In the genomic region with DNA sequence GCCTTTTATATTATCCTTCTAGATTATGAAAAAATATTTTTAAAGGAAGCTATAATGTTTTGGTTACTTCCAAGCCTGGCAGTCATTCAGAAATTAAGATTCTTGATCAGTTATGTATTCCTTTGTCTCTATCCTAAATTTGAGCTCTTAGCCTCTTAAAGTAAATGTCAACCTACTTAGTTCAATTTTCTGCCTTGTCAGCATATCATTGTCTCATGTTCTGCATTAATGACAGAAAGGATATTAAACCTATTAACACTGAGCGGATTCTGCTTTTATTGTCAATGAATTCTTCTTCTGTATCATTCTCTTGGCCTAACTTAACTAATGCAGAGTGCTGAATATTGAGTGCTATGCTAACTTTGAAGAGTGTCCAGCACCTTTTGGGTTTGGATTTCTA, we compare ENCODE assay signal across 25 cellular contexts. TPM values are rescaled to one million over a fixed set of nuclear protein-coding genes. Genes with fewer than 3 reads are reported as not detected.
A peak's percentile ranks its signal among the peaks of the same experiment; 100 is the strongest.
DNase-seq lines count a peak whose midpoint lies in the region; ATAC-seq, FAIRE-seq and TF ChIP-seq lines count a peak whose summit lies in the region.
"Had no signal": no experiment of that assay in that cellular context is flagged by ENCODE, and none has a peak within 500 bp of the region (broad histone marks: within the 10 kb centered on the region; RNA-seq: fewer than 3 reads in every experiment).

No MANE protein-coding gene starts in this region.

- intact Hi-C loops in HepG2 (cut with micrococcal nuclease; ENCODE audit: unreplicated experiment) (no loop called here), right lobe of liver (cut with DNase I) (no loop called here), K562 (cut with micrococcal nuclease) (no loop called here)
- intact Hi-C loops in naive thymus-derived CD4-positive, alpha-beta T cell (cut with micrococcal nuclease) = no loop called here

- H2AFZ ChIP-seq in HepG2 (ENCODE audit: low read length) (no peak overlapping the region), K562 (ENCODE audit: low read depth, low read length) (no peak overlapping the region)

- H4K20me1 ChIP-seq in HepG2 (ENCODE audit: insufficient read depth, low read length) (no peaks in the 10 kb centered on the region), K562 (replicated peaks; ENCODE audit: control insufficient read depth, insufficient read depth, low read length) (no peaks in the 10 kb centered on the region)
- H4K20me1 ChIP-seq: BLaER1 treated with 17β-estradiol and CSF1 and Interleukin-3, amounts not matched to agents 10 nM and 100 nM had no signal

- H3K27me3 ChIP-seq in HepG2 (ENCODE audit: control insufficient read depth in 1 of 2, insufficient read depth in 2 of 2, low read length in 2 of 2) (no peaks in the 10 kb centered on the region), right lobe of liver (no peaks in the 10 kb centered on the region), K562 (ENCODE audit: control insufficient read depth in 2 of 2, insufficient read depth in 2 of 2, low read length in 2 of 2) (no peaks in the 10 kb centered on the region)
- no peaks in the 10 kb centered on the region for H3K27me3 ChIP-seq in naive thymus-derived CD4-positive, alpha-beta T cell (ENCODE audit: control insufficient read depth in 2 of 2, insufficient read depth in 2 of 2, low read length in 2 of 2)
- H3K27me3 ChIP-seq: BE2C; BLaER1 treated with 17β-estradiol and CSF1 and Interleukin-3, amounts not matched to agents 10 nM and 100 nM had no signal

- peak overlapping the region; percentile 62 for H3K27ac Mint-ChIP-seq in memory B cell
- no peak overlapping the region for H3K27ac Mint-ChIP-seq in naive thymus-derived CD4-positive, alpha-beta T cell
- H3K27ac Mint-ChIP-seq: CD4-positive, alpha-beta T cell had no signal

- H3K9me3 Mint-ChIP-seq in memory B cell = no peaks in the 10 kb centered on the region
- no peaks in the 10 kb centered on the region for H3K9me3 Mint-ChIP-seq in naive thymus-derived CD4-positive, alpha-beta T cell
- H3K9me3 Mint-ChIP-seq: CD4-positive, alpha-beta T cell had no signal

- in situ Hi-C loops in HepG2 (cut with HindIII; ENCODE audit: extremely low pct_ligation_motif_present, low pct_unique_long_range_greater_than_20kb) = loop anchor here (25.0 kb wide), 2 partner anchors 475 to 650 kb away; no protein-coding TSS in a partner anchor
- in situ Hi-C loops in K562 (cut with MboI) = no loop called here

- no peak for TF ChIP-seq POLR2A in HepG2 (IDR thresholded peaks at IDR 0.05; ENCODE audit: insufficient read depth in 1 of 2, low read depth in 2 of 2, low read length in 2 of 2)
- no peak for TF ChIP-seq POLR2A in right lobe of liver (IDR thresholded peaks at IDR 0.05)
- TF ChIP-seq POLR2A in K562 (conservative IDR thresholded peaks at IDR 0.05) = no peak

- H3K27me3 Mint-ChIP-seq in memory B cell = no peaks in the 10 kb centered on the region
- no peaks in the 10 kb centered on the region for H3K27me3 Mint-ChIP-seq in naive thymus-derived CD4-positive, alpha-beta T cell
- H3K27me3 Mint-ChIP-seq: CD4-positive, alpha-beta T cell had no signal

- 88% methylated on average over 1 of the region's 1 CpG for WGBS in HepG2 (ENCODE audit: low lambda C conversion rate)
- WGBS in right lobe of liver (ENCODE audit: insufficient coverage, low coverage, low lambda C conversion rate, missing lambda C conversion rate) = 100% methylated on average over 1 of the region's 1 CpG
- WGBS in K562 (ENCODE audit: insufficient coverage, low coverage, missing lambda C conversion rate) = 96% methylated on average over 1 of the region's 1 CpG

- H3K9ac ChIP-seq in HepG2 (ENCODE audit: insufficient read depth, low read depth, low read length) (no peak overlapping the region), K562 (ENCODE audit: insufficient read depth in 1 of 2, low read depth in 2 of 2, low read length in 2 of 2) (no peak overlapping the region)
- H3K9ac ChIP-seq: BLaER1 treated with 17β-estradiol and CSF1 and Interleukin-3, amounts not matched to agents 10 nM and 100 nM had no signal

- DNase-seq in HepG2 (ENCODE audit: low spot score) = no peak
- no peak for DNase-seq in right lobe of liver
- DNase-seq in K562 (ENCODE audit: extremely low read depth in 1 of 4, low spot score in 3 of 4) = no peak
- no peak for DNase-seq in memory B cell (ENCODE audit: low spot score in 2 of 2)
- DNase-seq in omental fat pad (ENCODE audit: low spot score) = no peak
- DNase-seq in naive thymus-derived CD4-positive, alpha-beta T cell = no peak
- DNase-seq: ACHN; AML-193; BE2C; Calu3; CD4-positive, alpha-beta T cell; COR-L47; DMS53; DMS79 treated with DMSO at 0.1 percent for 48 hours; GF-D8; GOT3; H7; HCEC 1CT had no signal

- H3K4me1 ChIP-seq in HepG2 (ENCODE audit: insufficient read depth, low read length) = no peaks in the 10 kb centered on the region
- no peaks in the 10 kb centered on the region for H3K4me1 ChIP-seq in right lobe of liver
- no peaks in the 10 kb centered on the region; a peak in 1 of 5 replicates for H3K4me1 ChIP-seq in K562 (replicated peaks in 1 of 2; ENCODE audit: control insufficient read depth in 2 of 2, insufficient read depth in 2 of 2, low read length in 2 of 2)
- no peaks in the 10 kb centered on the region for H3K4me1 ChIP-seq in naive thymus-derived CD4-positive, alpha-beta T cell (ENCODE audit: control insufficient read depth in 2 of 2, insufficient read depth in 2 of 2, low read length in 2 of 2)
- H3K4me1 ChIP-seq: BE2C had no signal

- TF ChIP-seq CTCF in HepG2 (CRISPR knock-in tag; IDR thresholded peaks at IDR 0.05) (no peak), right lobe of liver (IDR thresholded peaks at IDR 0.05) (no peak), K562 (IDR thresholded peaks at IDR 0.05 in 2 of 3, conservative IDR thresholded peaks at IDR 0.05 in 1 of 3; ENCODE audit: insufficient read depth in 2 of 3, low read depth in 1 of 3, low read length in 3 of 3) (no peak), omental fat pad (IDR thresholded peaks at IDR 0.05) (no peak)

- H3K36me3 Mint-ChIP-seq in memory B cell = peaks cover 15% of the 10 kb centered on the region
- H3K36me3 Mint-ChIP-seq in naive thymus-derived CD4-positive, alpha-beta T cell = peaks cover 5 to 41% (median 23%) of the 10 kb centered on the region in 5 donors

- H3K27ac ChIP-seq in HepG2 (ENCODE audit: extremely low read length, insufficient read depth, low read length) (no peak overlapping the region), right lobe of liver (no peak overlapping the region), K562 (ENCODE audit: extremely low read depth, low read depth, low read length) (no peak overlapping the region)
- H3K27ac ChIP-seq in naive thymus-derived CD4-positive, alpha-beta T cell (ENCODE audit: low read depth, low read length) = no peak overlapping the region
- H3K27ac ChIP-seq: 22Rv1 had no signal

- H3K9me3 ChIP-seq in HepG2 (ENCODE audit: low read length) = no peaks in the 10 kb centered on the region
- no peaks in the 10 kb centered on the region for H3K9me3 ChIP-seq in right lobe of liver
- H3K9me3 ChIP-seq in K562 (replicated peaks; ENCODE audit: control insufficient read depth, insufficient read depth, low read depth, low read length) = no peaks in the 10 kb centered on the region
- no peaks in the 10 kb centered on the region for H3K9me3 ChIP-seq in naive thymus-derived CD4-positive, alpha-beta T cell (ENCODE audit: control insufficient read depth in 2 of 3, low read length in 3 of 3)
- H3K9me3 ChIP-seq: BE2C; BLaER1 treated with 17β-estradiol and CSF1 and Interleukin-3, amounts not matched to agents 10 nM and 100 nM had no signal

- H3K4me2 ChIP-seq in HepG2 (ENCODE audit: low read depth, low read length) (no peak overlapping the region), K562 (ENCODE audit: insufficient read depth, low read length) (no peak overlapping the region)

- no peak for TF ChIP-seq RAD21 in HepG2 (CRISPR knock-in tag; IDR thresholded peaks at IDR 0.05)
- no peak for TF ChIP-seq RAD21 in K562 (CRISPR knock-in tag; conservative IDR thresholded peaks at IDR 0.05 in 1 of 2, IDR thresholded peaks at IDR 0.05 in 1 of 2)

- H3K36me3 ChIP-seq in HepG2 (replicated peaks in 1 of 2; ENCODE audit: control insufficient read depth in 1 of 2, insufficient read depth in 2 of 2, low read length in 2 of 2) (peaks cover 0 to 5% of the 10 kb centered on the region in 2 experiments; a peak in 1 of 5 replicates), right lobe of liver (peaks cover 0 to 5% (median 2%) of the 10 kb centered on the region in 4 donors), K562 (ENCODE audit: control insufficient read depth, insufficient read depth, low read length) (peaks cover 14% of the 10 kb centered on the region; the same call in 2 of the 3 replicates)
- H3K36me3 ChIP-seq in naive thymus-derived CD4-positive, alpha-beta T cell (ENCODE audit: control insufficient read depth in 2 of 3, insufficient read depth in 3 of 3, low read length in 3 of 3) = peaks cover 0 to 13% (median 0%) of the 10 kb centered on the region in 3 experiments
- H3K36me3 ChIP-seq: BE2C had no signal

- CTCF ChIA-PET in HepG2 (lab: Yijun Ruan, JAX; ENCODE audit: low intra/inter-chr PET ratio, low total read pairs) = no interaction called here
- CTCF ChIA-PET in K562 (lab: Yijun Ruan, JAX; ENCODE audit: low intra/inter-chr PET ratio) = no interaction called here
- CTCF ChIA-PET in naive thymus-derived CD4-positive, alpha-beta T cell (lab: Charles Lee) = interaction anchor here (0.6 kb wide), 1 partner anchor 393 kb away, joined by 3 read pairs; no protein-coding TSS in a partner anchor

- TF ChIP-seq EP300 in HepG2 (IDR thresholded peaks at IDR 0.05; ENCODE audit: low read depth in 2 of 2, low read length in 2 of 2) (no peak), HepG2 (CRISPR knock-in tag; IDR thresholded peaks at IDR 0.05; ENCODE audit: borderline replicate concordance) (no peak), K562 (IDR thresholded peaks at IDR 0.05; ENCODE audit: low read length) (no peak)

- H3K4me3 ChIP-seq in HepG2 (replicated peaks in 1 of 3; ENCODE audit: insufficient read depth in 1 of 3, low read depth in 2 of 3, low read length in 3 of 3) (no peak overlapping the region), right lobe of liver (no peak overlapping the region), K562 (no peak overlapping the region)
- H3K4me3 ChIP-seq in naive thymus-derived CD4-positive, alpha-beta T cell (ENCODE audit: low read length) = no peak overlapping the region
- H3K4me3 ChIP-seq: BLaER1 treated with 17β-estradiol and CSF1 and Interleukin-3, amounts not matched to agents 10 nM and 100 nM had no signal

- ATAC-seq in HepG2 (no peak), right lobe of liver (no peak), K562 (no peak), memory B cell (ENCODE audit: low read depth) (no peak), HG03025 (IDR thresholded peaks at IDR 0.05; ENCODE audit: low FRiP score, unreplicated experiment) (no peak), omental fat pad (ENCODE audit: low FRiP score) (no peak)
- ATAC-seq in naive thymus-derived CD4-positive, alpha-beta T cell = no peak

- POLR2A ChIA-PET in HepG2 (lab: Yijun Ruan, JAX) = interaction anchor here (0.7 kb wide), 1 partner anchor 318 kb away, joined by 3 read pairs; no protein-coding TSS in a partner anchor
- POLR2A ChIA-PET in K562 (lab: Yijun Ruan, JAX) = no interaction called here
- POLR2A ChIA-PET in naive thymus-derived CD4-positive, alpha-beta T cell (lab: Charles Lee) = no interaction called here

- no peak overlapping the region for H3K4me3 Mint-ChIP-seq in memory B cell
- no peak overlapping the region for H3K4me3 Mint-ChIP-seq in naive thymus-derived CD4-positive, alpha-beta T cell
- H3K4me3 Mint-ChIP-seq: CD14-positive monocyte; CD4-positive, alpha-beta T cell had no signal

- H3K9me1 ChIP-seq in K562 (ENCODE audit: control insufficient read depth, insufficient read depth, low read length) = no peaks in the 10 kb centered on the region

- H3K4me1 Mint-ChIP-seq in memory B cell = peaks cover 19% of the 10 kb centered on the region
- peaks cover 0 to 23% (median 0%) of the 10 kb centered on the region in 7 donors for H3K4me1 Mint-ChIP-seq in naive thymus-derived CD4-positive, alpha-beta T cell

- BruUV-seq in HepG2 (replicated peaks; lab: Mats Ljungman, UMichigan) = no TSS peak
- BruUV-seq in K562 (replicated peaks; lab: Mats Ljungman, UMichigan) = no TSS peak

- H3K79me2 ChIP-seq in HepG2 (ENCODE audit: insufficient read depth, low read length) (no peaks in the 10 kb centered on the region), K562 (ENCODE audit: control insufficient read depth, insufficient read depth, low read length) (no peaks in the 10 kb centered on the region)

- FAIRE-seq in HepG2 (lab: Jason Lieb, UNC) = no peak
- FAIRE-seq in K562 (lab: Jason Lieb, UNC) = no peak
- FAIRE-seq: A204.1, GM12891, GM18507 had no signal

RNA-seq across cellular contexts. Expression of a gene that starts 56.0 kb away (rescaled TPM):
- total RNA-seq in HepG2 (2016; rRNA removed; fragmentation: Illumina TruSeq; extraction: Trizol) = 9.5 and 10.1 TPM in 2 replicates
- 22.4 and 23.3 TPM in 2 replicates for total RNA-seq in HepG2 (2016; cell fraction: cytosol; rRNA removed; fragmentation: Illumina TruSeq; extraction: Trizol; ENCODE audit: low read depth)
- total RNA-seq in HepG2 (2016; cell fraction: insoluble cytoplasmic fraction; rRNA removed; fragmentation: Illumina TruSeq; extraction: Trizol) = 9.6 and 10.2 TPM in 2 replicates
- total RNA-seq in HepG2 (2016; cell fraction: membrane; rRNA removed; fragmentation: Illumina TruSeq; extraction: Trizol) = 9.4 and 13.3 TPM in 2 replicates
- 14.5 and 14.9 TPM in 2 replicates for total RNA-seq in HepG2 (2016; cell fraction: nucleus; rRNA removed; fragmentation: Illumina TruSeq; extraction: Trizol)
- 11.4 and 13.4 TPM in 2 replicates for polyA plus RNA-seq in HepG2 (2011; rRNA removed)
- polyA plus RNA-seq in HepG2 (2011; cell fraction: cytosol; rRNA removed) = 5.1 and 5.9 TPM in 2 replicates
- 10.1 and 12.4 TPM in 2 replicates for polyA plus RNA-seq in HepG2 (2011; cell fraction: nucleus; rRNA removed)
- polyA plus RNA-seq in HepG2 (2012) = 9.1 and 9.7 TPM in 2 replicates
- 1.4 and 2.3 TPM in 2 replicates for polyA plus RNA-seq in HepG2 (2016; cell fraction: cytosol; fragmentation: Illumina TruSeq; extraction: Trizol; ENCODE audit: low read depth)
- 9.1 and 12.0 TPM in 2 replicates for polyA plus RNA-seq in HepG2 (2016; cell fraction: insoluble cytoplasmic fraction; fragmentation: Illumina TruSeq; extraction: Trizol; ENCODE audit: low read depth)
- polyA plus RNA-seq in HepG2 (2016; cell fraction: membrane; fragmentation: Illumina TruSeq; extraction: Trizol; ENCODE audit: low read depth) = 1.9 and 2.2 TPM in 2 replicates
- 10.0 and 12.7 TPM in 2 replicates for polyA plus RNA-seq in HepG2 (2016; cell fraction: nucleus; fragmentation: Illumina TruSeq; extraction: Trizol; ENCODE audit: insufficient read depth, low read depth)
- polyA minus RNA-seq in HepG2 (2011; rRNA and poly(A)+ RNA removed; ENCODE audit: low replicate concordance) = 4.4 and 8.7 TPM in 2 replicates
- polyA minus RNA-seq in HepG2 (2011; cell fraction: cytosol; rRNA and poly(A)+ RNA removed) = 5.3 and 6.1 TPM in 2 replicates
- polyA minus RNA-seq in HepG2 (2011; cell fraction: nucleus; rRNA and poly(A)+ RNA removed) = 22.0 and 40.3 TPM in 2 replicates
- 10 to 100 TPM; 13.4 to 20.6 (median 15.6) TPM for total RNA-seq in right lobe of liver
- 59.4 and 127 TPM in 2 replicates for total RNA-seq in K562 (2011; cell fraction: chromatin; rRNA removed; ENCODE audit: low replicate concordance)
- total RNA-seq in K562 (2011; cell fraction: nucleolus; rRNA removed) = 15.7 and 21.7 TPM in 2 replicates
- total RNA-seq in K562 (2011; cell fraction: nucleoplasm; rRNA removed) = 42.4 and 44.1 TPM in 2 replicates
- total RNA-seq in K562 (2014; rRNA removed) = 17.9 and 22.7 TPM in 2 replicates
- 24.5 and 25.4 TPM in 2 replicates for total RNA-seq in K562 (2014; rRNA removed; fragmentation: Illumina TruSeq; extraction: Trizol)
- total RNA-seq in K562 (2015; rRNA removed; fragmentation: Illumina TruSeq; extraction: Trizol) = 26.6 and 32.6 TPM in 2 replicates
- 23.8 and 26.1 TPM in 2 replicates for total RNA-seq in K562 (2021)
- polyA plus RNA-seq in K562 (2011; rRNA removed) = 36.7 and 38.7 TPM in 2 replicates
- polyA plus RNA-seq in K562 (2011; cell fraction: cytosol; rRNA removed) = 17.0 and 20.6 TPM in 2 replicates
- 24.8 and 39.9 TPM in 2 replicates for polyA plus RNA-seq in K562 (2011; cell fraction: nucleus; rRNA removed)
- polyA plus RNA-seq in K562 (2012) = 17.8 and 30.1 TPM in 2 replicates
- 17.5 and 25.0 TPM in 2 replicates for polyA plus RNA-seq in K562 (2014; fragmentation: Illumina TruSeq; extraction: Trizol)
- polyA plus RNA-seq in K562 (2014; fragmentation: Nextera tagmentation; extraction: Ambion mirVana) = 10 to 100 TPM; 21.6 to 29.6 TPM
- 17.4 and 28.8 TPM in 2 replicates for polyA plus RNA-seq in K562 (2014; rRNA removed)
- 56.5 and 97.6 TPM in 2 replicates for polyA minus RNA-seq in K562 (2011; rRNA and poly(A)+ RNA removed)
- 11.2 and 20.3 TPM in 2 replicates for polyA minus RNA-seq in K562 (2011; cell fraction: cytosol; rRNA and poly(A)+ RNA removed)
- 25.3 and 52.1 TPM in 2 replicates for polyA minus RNA-seq in K562 (2011; cell fraction: nucleus; rRNA and poly(A)+ RNA removed)
- 10 to 100 TPM; 37.1 to 60.2 (median 48.6) TPM for total RNA-seq in omental fat pad
- total RNA-seq in naive thymus-derived CD4-positive, alpha-beta T cell = 10 to 100 TPM; 26.0 to 45.2 (median 41.4) TPM
- polyA plus RNA-seq in naive thymus-derived CD4-positive, alpha-beta T cell = 10 to 100 TPM; 30.3 to 39.1 TPM

RNA-seq across cellular contexts. Expression of a gene that starts 56.7 kb away (rescaled TPM):
- total RNA-seq in HepG2 (2016; rRNA removed; fragmentation: Illumina TruSeq; extraction: Trizol) = 28.6 and 36.9 TPM in 2 replicates
- total RNA-seq in HepG2 (2016; cell fraction: cytosol; rRNA removed; fragmentation: Illumina TruSeq; extraction: Trizol; ENCODE audit: low read depth) = 4.7 and 5.9 TPM in 2 replicates
- total RNA-seq in HepG2 (2016; cell fraction: insoluble cytoplasmic fraction; rRNA removed; fragmentation: Illumina TruSeq; extraction: Trizol) = 29.1 and 30.1 TPM in 2 replicates
- total RNA-seq in HepG2 (2016; cell fraction: membrane; rRNA removed; fragmentation: Illumina TruSeq; extraction: Trizol) = 7.6 and 11.5 TPM in 2 replicates
- total RNA-seq in HepG2 (2016; cell fraction: nucleus; rRNA removed; fragmentation: Illumina TruSeq; extraction: Trizol) = 56.5 and 62.3 TPM in 2 replicates
- polyA plus RNA-seq in HepG2 (2011; rRNA removed) = 18.5 and 23.0 TPM in 2 replicates
- 9.8 and 12.5 TPM in 2 replicates for polyA plus RNA-seq in HepG2 (2011; cell fraction: cytosol; rRNA removed)
- 27.0 and 34.5 TPM in 2 replicates for polyA plus RNA-seq in HepG2 (2011; cell fraction: nucleus; rRNA removed)
- polyA plus RNA-seq in HepG2 (2012) = 11.6 and 15.1 TPM in 2 replicates
- 1.2 TPM in 2 replicates for polyA plus RNA-seq in HepG2 (2016; cell fraction: cytosol; fragmentation: Illumina TruSeq; extraction: Trizol; ENCODE audit: low read depth)
- polyA plus RNA-seq in HepG2 (2016; cell fraction: insoluble cytoplasmic fraction; fragmentation: Illumina TruSeq; extraction: Trizol; ENCODE audit: low read depth) = 26.8 and 28.6 TPM in 2 replicates
- 2.4 and 3.3 TPM in 2 replicates for polyA plus RNA-seq in HepG2 (2016; cell fraction: membrane; fragmentation: Illumina TruSeq; extraction: Trizol; ENCODE audit: low read depth)
- 36.6 and 37.9 TPM in 2 replicates for polyA plus RNA-seq in HepG2 (2016; cell fraction: nucleus; fragmentation: Illumina TruSeq; extraction: Trizol; ENCODE audit: insufficient read depth, low read depth)
- 42.9 and 55.3 TPM in 2 replicates for polyA minus RNA-seq in HepG2 (2011; rRNA and poly(A)+ RNA removed; ENCODE audit: low replicate concordance)
- 22.1 and 22.3 TPM in 2 replicates for polyA minus RNA-seq in HepG2 (2011; cell fraction: cytosol; rRNA and poly(A)+ RNA removed)
- 155 and 161 TPM in 2 replicates for polyA minus RNA-seq in HepG2 (2011; cell fraction: nucleus; rRNA and poly(A)+ RNA removed)
- total RNA-seq in right lobe of liver = 10 to 100 TPM; 12.6 to 24.6 (median 14.6) TPM
- 77.5 and 254 TPM in 2 replicates for total RNA-seq in K562 (2011; cell fraction: chromatin; rRNA removed; ENCODE audit: low replicate concordance)
- total RNA-seq in K562 (2011; cell fraction: nucleolus; rRNA removed) = 38.5 and 51.8 TPM in 2 replicates
- total RNA-seq in K562 (2011; cell fraction: nucleoplasm; rRNA removed) = 83.7 and 95.0 TPM in 2 replicates
- total RNA-seq in K562 (2014; rRNA removed) = 57.3 and 63.8 TPM in 2 replicates
- 89.0 and 102 TPM in 2 replicates for total RNA-seq in K562 (2014; rRNA removed; fragmentation: Illumina TruSeq; extraction: Trizol)
- 93.6 and 110 TPM in 2 replicates for total RNA-seq in K562 (2015; rRNA removed; fragmentation: Illumina TruSeq; extraction: Trizol)
- 73.6 and 82.0 TPM in 2 replicates for total RNA-seq in K562 (2021)
- polyA plus RNA-seq in K562 (2011; rRNA removed) = 94.4 and 104 TPM in 2 replicates
- 23.4 and 61.8 TPM in 2 replicates for polyA plus RNA-seq in K562 (2011; cell fraction: cytosol; rRNA removed)
- polyA plus RNA-seq in K562 (2011; cell fraction: nucleus; rRNA removed) = 102 and 139 TPM in 2 replicates
- polyA plus RNA-seq in K562 (2012) = 34.8 and 35.9 TPM in 2 replicates
- 58.0 and 68.5 TPM in 2 replicates for polyA plus RNA-seq in K562 (2014; fragmentation: Illumina TruSeq; extraction: Trizol)
- 10 to 100 TPM; 22.6 to 24.6 TPM for polyA plus RNA-seq in K562 (2014; fragmentation: Nextera tagmentation; extraction: Ambion mirVana)
- polyA plus RNA-seq in K562 (2014; rRNA removed) = 47.2 and 53.6 TPM in 2 replicates
- polyA minus RNA-seq in K562 (2011; rRNA and poly(A)+ RNA removed) = 211 and 286 TPM in 2 replicates
- 54.7 and 83.7 TPM in 2 replicates for polyA minus RNA-seq in K562 (2011; cell fraction: cytosol; rRNA and poly(A)+ RNA removed)
- polyA minus RNA-seq in K562 (2011; cell fraction: nucleus; rRNA and poly(A)+ RNA removed) = 128 and 283 TPM in 2 replicates
- total RNA-seq in omental fat pad = 10 to 100 TPM; 41.6 to 81.5 (median 56.1) TPM
- total RNA-seq in naive thymus-derived CD4-positive, alpha-beta T cell = 10 to 100 TPM; 32.9 to 56.1 (median 47.3) TPM
- polyA plus RNA-seq in naive thymus-derived CD4-positive, alpha-beta T cell = 10 to 100 TPM; 11.6 to 19.6 TPM
